ENCODE assay signal across 35 cellular contexts in the genomic region with DNA sequence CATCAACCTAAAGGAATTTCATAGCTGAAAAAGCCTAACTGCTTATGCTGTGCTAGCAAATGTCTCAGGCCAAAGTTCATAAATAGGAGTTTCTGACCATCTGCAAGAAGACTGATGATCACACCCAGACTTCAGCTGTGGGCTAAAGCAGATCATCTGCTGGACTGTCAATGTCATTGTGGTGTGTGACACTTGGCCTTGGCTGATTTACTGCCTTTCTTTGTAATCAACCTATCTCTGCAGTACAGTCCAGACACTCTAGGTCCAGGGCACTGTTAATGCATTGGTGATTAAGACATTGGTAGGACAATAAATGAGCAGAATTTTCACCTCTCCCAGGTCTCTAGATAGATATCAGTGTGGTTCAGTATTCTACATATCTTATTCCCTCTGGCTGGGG.
"Had no signal": no experiment of that assay in that cellular context is flagged by ENCODE, and none has a peak within 500 bp of the region (broad histone marks: within the 10 kb centered on the region; RNA-seq: fewer than 3 reads in every experiment).

No MANE protein-coding gene starts in this region.

- H3K9me3 ChIP-seq: MG63 had no signal

- H3K4me3 ChIP-seq: MG63 had no signal

- H3K4me2 ChIP-seq: KMS-11 had no signal

- H3K36me3 ChIP-seq: MG63 had no signal

- H3K27ac ChIP-seq: KMS-11 had no signal

- DNase-seq: Karpas-422, Kasumi-1, KG1, MG63, MM.1S, MV-4-11, NCI-H1048, NCI-H1092, NCI-H1092 treated with DMSO at 0.1 percent for 48 hours, NCI-H1105, NCI-H1105 treated with DMSO at 0.1 percent for 48 hours, NCI-H1417, NCI-H1417 treated with DMSO at 0.1 percent for 48 hours, NCI-H1436, NCI-H146, NCI-H1694, NCI-H1694 treated with DMSO at 0.1 percent for 48 hours, NCI-H187, NCI-H187 treated with DMSO at 0.1 percent for 48 hours, NCI-H1930, NCI-H2029, NCI-H2029 treated with DMSO at 0.1 percent for 48 hours, NCI-H2081, NCI-H2081 treated with DMSO at 0.1 percent for 48 hours, NCI-H2107, NCI-H2171, NCI-H2171 treated with DMSO at 0.1 percent for 48 hours, NCI-H2227 treated with DMSO at 0.1 percent for 48 hours, NCI-H226, NCI-H345, NCI-H446, NCI-H446 treated with DMSO at 0.1 percent for 48 hours, NCI-H510A, NCI-H510A treated with DMSO at 0.1 percent for 48 hours had no signal

- H3K9ac ChIP-seq: KMS-11 had no signal
